ENCODE assay signal across 11 cellular contexts in genomic region chr1:116472431-116472961, GRCh38.
A peak's percentile ranks its signal among the peaks of the same experiment; 100 is the strongest.
DNase-seq lines count a peak whose midpoint lies in the region; ATAC-seq, FAIRE-seq and TF ChIP-seq lines count a peak whose summit lies in the region.
"Had no signal": no experiment of that assay in that cellular context is flagged by ENCODE, and none has a peak within 500 bp of the region (broad histone marks: within the 10 kb centered on the region; RNA-seq: fewer than 3 reads in every experiment).

No MANE protein-coding gene starts in this region.

- H3K4me3 Mint-ChIP-seq in activated CD4-positive, alpha-beta T cell treated with anti-CD3 and anti-CD28 coated beads for 36 hours = no peak overlapping the region
- H3K4me3 Mint-ChIP-seq: memory B cell had no signal

- H3K36me3 Mint-ChIP-seq in activated CD4-positive, alpha-beta T cell treated with anti-CD3 and anti-CD28 coated beads for 36 hours (ENCODE audit: low read depth) = no peaks in the 10 kb centered on the region
- H3K36me3 Mint-ChIP-seq: memory B cell had no signal

- no peaks in the 10 kb centered on the region for H3K9me3 Mint-ChIP-seq in activated CD4-positive, alpha-beta T cell treated with anti-CD3 and anti-CD28 coated beads for 36 hours (ENCODE audit: low read depth)
- H3K9me3 Mint-ChIP-seq: memory B cell had no signal

- H3K27ac Mint-ChIP-seq in activated CD4-positive, alpha-beta T cell treated with anti-CD3 and anti-CD28 coated beads for 36 hours = no peak overlapping the region
- H3K27ac Mint-ChIP-seq: memory B cell had no signal

- POLR2A ChIA-PET in activated CD4-positive, alpha-beta T cell treated with anti-CD3 and anti-CD28 coated beads for 36 hours (lab: Charles Lee) = no interaction called here

- H3K4me1 Mint-ChIP-seq in activated CD4-positive, alpha-beta T cell treated with anti-CD3 and anti-CD28 coated beads for 36 hours = no peaks in the 10 kb centered on the region
- H3K4me1 Mint-ChIP-seq: memory B cell had no signal

- CTCF ChIA-PET in activated CD4-positive, alpha-beta T cell treated with anti-CD3 and anti-CD28 coated beads for 36 hours (lab: Charles Lee) = interaction anchor here (0.6 to 1.5 kb wide), 3 partner anchors 13 to 15 kb away, joined by 3 to 7 read pairs (median 4); no protein-coding TSS in a partner anchor

- TF ChIP-seq CTCF in 22Rv1 (IDR thresholded peaks at IDR 0.05) = no peak

- FAIRE-seq in islet of Langerhans (lab: Jason Lieb, UNC) = peak; percentile 58

- DNase-seq in NCI-H1092 (lab: John Stamatoyannopoulos, UW) = peak; percentile 45
- no peak for DNase-seq in activated CD4-positive, alpha-beta T cell treated with anti-CD3 and anti-CD28 coated beads for 36 hours
- DNase-seq in 8988T = no peak
- DNase-seq in KG1 (lab: John Stamatoyannopoulos, UW) = no peak
- no peak for DNase-seq in activated CD8-positive, alpha-beta memory T cell treated with anti-CD3 and anti-CD28 coated beads for 24 hours
- DNase-seq: activated T-cell treated with anti-CD3 and anti-CD28 coated beads for 4 hours had no signal

- H3K27me3 Mint-ChIP-seq in activated CD4-positive, alpha-beta T cell treated with anti-CD3 and anti-CD28 coated beads for 36 hours = peaks cover 2% of the 10 kb centered on the region

- intact Hi-C loops in activated CD4-positive, alpha-beta T cell treated with anti-CD3 and anti-CD28 coated beads for 36 hours (cut with DNase I, micrococcal nuclease) = no loop called here

- peak overlapping the region; percentile 52 for H3K27ac ChIP-seq in 22Rv1
- H3K27ac ChIP-seq: vagina had no signal

- no peak; the same call in 2 of the 3 replicates for ATAC-seq in SK-N-SH treated with all-trans-retinoic acid at 6 μM for 48 hours
- no peak for ATAC-seq in activated CD4-positive, alpha-beta T cell treated with anti-CD3 and anti-CD28 coated beads for 36 hours

TF ChIP-seq in SK-N-SH treated with all-trans-retinoic acid at 6 μM for 48 hours, 23 proteins besides CTCF, POLR2A, EP300 and RAD21:
- TF ChIP-seq BACH2 (CRISPR knock-in tag; IDR thresholded peaks at IDR 0.05; ENCODE audit: borderline replicate concordance) = no peak
- peak; percentile 74 for TF ChIP-seq ISL1 (CRISPR knock-in tag; IDR thresholded peaks at IDR 0.05)
- peak; percentile 66; the same call in 1 of the 2 replicates for TF ChIP-seq ZFP3 (CRISPR knock-in tag; IDR thresholded peaks at IDR 0.05)
